Comparison of ENCODE assay signal across 2 cellular contexts in genomic region chr5:61334224-61335196, GRCh38.
TF ChIP-seq lines count a peak whose summit lies in the region.

No MANE protein-coding gene starts in this region.

TF ChIP-seq in SK-N-SH, 30 proteins besides CTCF, POLR2A, EP300 and RAD21 (continued from another document):
- no peak for TF ChIP-seq IRF3 (IDR thresholded peaks at IDR 0.05; ENCODE audit: low read depth, low read length)
- TF ChIP-seq ELF1 (IDR thresholded peaks at IDR 0.05), result no peak
TF ChIP-seq in SK-N-SH: peak in this region for 2.

TF ChIP-seq in SK-N-SH treated with all-trans-retinoic acid at 6 μM for 48 hours, 23 proteins besides CTCF, POLR2A, EP300 and RAD21 (continued from another document):
- TF ChIP-seq TSHZ2 (CRISPR knock-in tag; IDR thresholded peaks at IDR 0.05) (no peak), CREB5 (CRISPR knock-in tag; IDR thresholded peaks at IDR 0.05; ENCODE audit: low read depth) (no peak), ZNF70 (CRISPR knock-in tag; IDR thresholded peaks at IDR 0.05) (no peak), TCF4 (CRISPR knock-in tag; IDR thresholded peaks at IDR 0.05; ENCODE audit: borderline replicate concordance) (no peak), ZFP30 (CRISPR knock-in tag; IDR thresholded peaks at IDR 0.05) (no peak), ARNTL (CRISPR knock-in tag; IDR thresholded peaks at IDR 0.05; ENCODE audit: borderline replicate concordance, low read depth) (no peak), CSRNP3 (CRISPR knock-in tag; IDR thresholded peaks at IDR 0.05) (no peak)
